Comparison of ENCODE assay signal across 25 cellular contexts in genomic region chr11:9075441-9076000, GRCh38. TPM values are rescaled to one million over a fixed set of nuclear protein-coding genes. Genes with fewer than 3 reads are reported as not detected.
A peak's percentile ranks its signal among the peaks of the same experiment; 100 is the strongest.
DNase-seq lines count a peak whose midpoint lies in the region; ATAC-seq, FAIRE-seq and TF ChIP-seq lines count a peak whose summit lies in the region.
"Had no signal": no experiment of that assay in that cellular context is flagged by ENCODE, and none has a peak within 500 bp of the region (broad histone marks: within the 10 kb centered on the region; RNA-seq: fewer than 3 reads in every experiment).

No MANE protein-coding gene starts in this region.

- no peak overlapping the region for H3K4me3 ChIP-seq in HepG2 (replicated peaks in 1 of 3; ENCODE audit: insufficient read depth in 1 of 3, low read depth in 2 of 3, low read length in 3 of 3)
- H3K4me3 ChIP-seq in right lobe of liver = no peak overlapping the region
- no peak overlapping the region for H3K4me3 ChIP-seq in right cardiac atrium (ENCODE audit: low read length)
- H3K4me3 ChIP-seq: Peyer's patch, SK-N-MC, thyroid gland had no signal

- H3K79me2 ChIP-seq in HepG2 (ENCODE audit: insufficient read depth, low read length) = no peaks in the 10 kb centered on the region

- POLR2A ChIA-PET in HepG2 (lab: Yijun Ruan, JAX) = no interaction called here

- no peak overlapping the region for H2AFZ ChIP-seq in HepG2 (ENCODE audit: low read length)

- H3K9ac ChIP-seq in HepG2 (ENCODE audit: insufficient read depth, low read depth, low read length) = no peak overlapping the region

- H3K27ac ChIP-seq in HepG2 (ENCODE audit: extremely low read length, insufficient read depth, low read length) = no peak overlapping the region
- no peak overlapping the region for H3K27ac ChIP-seq in right lobe of liver
- no peak overlapping the region for H3K27ac ChIP-seq in right cardiac atrium (ENCODE audit: low read length)
- H3K27ac ChIP-seq: Peyer's patch, SK-N-MC, thyroid gland had no signal

- intact Hi-C loops in HepG2 (cut with micrococcal nuclease; ENCODE audit: unreplicated experiment) (no loop called here), right lobe of liver (cut with DNase I) (no loop called here), right cardiac atrium (cut with DNase I) (no loop called here)

- TF ChIP-seq EP300 in HepG2 (IDR thresholded peaks at IDR 0.05; ENCODE audit: low read depth in 2 of 2, low read length in 2 of 2) (no peak), HepG2 (CRISPR knock-in tag; IDR thresholded peaks at IDR 0.05; ENCODE audit: borderline replicate concordance) (no peak)

- CTCF ChIA-PET in HepG2 (lab: Yijun Ruan, JAX; ENCODE audit: low intra/inter-chr PET ratio, low total read pairs) = no interaction called here

- no peak for FAIRE-seq in HepG2 (lab: Jason Lieb, UNC)
- FAIRE-seq: islet of Langerhans had no signal

- TF ChIP-seq POLR2A in HepG2 (IDR thresholded peaks at IDR 0.05; ENCODE audit: insufficient read depth in 1 of 2, low read depth in 2 of 2, low read length in 2 of 2) (no peak), right lobe of liver (IDR thresholded peaks at IDR 0.05) (no peak)

- 69% methylated on average over 4 of the region's 4 CpGs for WGBS in HepG2 (ENCODE audit: low lambda C conversion rate)
- no CpG with 5 or more reads among the region's 4 CpGs for WGBS in right lobe of liver (ENCODE audit: insufficient coverage, low coverage, low lambda C conversion rate, missing lambda C conversion rate)
- 59% methylated on average over 4 of the region's 4 CpGs for WGBS in right cardiac atrium

- BruUV-seq in HepG2 (replicated peaks; lab: Mats Ljungman, UMichigan) = no TSS peak

- ATAC-seq in HepG2 = no peak
- ATAC-seq in right lobe of liver = no peak
- ATAC-seq in right cardiac atrium = peak; percentile 49 to 66
- ATAC-seq: CD8-positive, alpha-beta T cell had no signal

- in situ Hi-C loops in HepG2 (cut with HindIII; ENCODE audit: extremely low pct_ligation_motif_present, low pct_unique_long_range_greater_than_20kb) (no loop called here), KBM-7 (cut with MboI; ENCODE audit: low pct_unique_long_range_greater_than_20kb, low sequenced_read_pairs) (no loop called here)

- TF ChIP-seq CTCF in HepG2 (CRISPR knock-in tag; IDR thresholded peaks at IDR 0.05) (no peak), right lobe of liver (IDR thresholded peaks at IDR 0.05) (no peak)

- H3K9me3 ChIP-seq in HepG2 (ENCODE audit: low read length) (no peaks in the 10 kb centered on the region), right lobe of liver (no peaks in the 10 kb centered on the region), right cardiac atrium (ENCODE audit: control insufficient read depth, low read length) (no peaks in the 10 kb centered on the region)
- H3K9me3 ChIP-seq: Peyer's patch, thyroid gland had no signal

- H4K20me1 ChIP-seq in HepG2 (ENCODE audit: insufficient read depth, low read length) = no peaks in the 10 kb centered on the region

- TF ChIP-seq RAD21 in HepG2 (CRISPR knock-in tag; IDR thresholded peaks at IDR 0.05) = no peak

- no peak overlapping the region for H3K4me2 ChIP-seq in HepG2 (ENCODE audit: low read depth, low read length)

- H3K27me3 ChIP-seq in HepG2 (ENCODE audit: control insufficient read depth in 1 of 2, insufficient read depth in 2 of 2, low read length in 2 of 2) (peaks cover 1 to 35% of the 10 kb centered on the region in 2 experiments), right lobe of liver (no peaks in the 10 kb centered on the region), right cardiac atrium (ENCODE audit: control insufficient read depth, insufficient read depth) (no peaks in the 10 kb centered on the region)
- H3K27me3 ChIP-seq: Peyer's patch, thyroid gland had no signal

- peaks cover 10% of the 10 kb centered on the region for H3K4me1 ChIP-seq in HepG2 (ENCODE audit: insufficient read depth, low read length)
- no peaks in the 10 kb centered on the region for H3K4me1 ChIP-seq in right lobe of liver
- no peaks in the 10 kb centered on the region for H3K4me1 ChIP-seq in right cardiac atrium (ENCODE audit: control insufficient read depth, insufficient read depth, low read length)
- H3K4me1 ChIP-seq: Peyer's patch had no signal

- DNase-seq in HepG2 (ENCODE audit: low spot score) (no peak), right lobe of liver (no peak), NCI-H69 (lab: John Stamatoyannopoulos, UW) (peak; percentile 12), right cardiac atrium (peak in 2 of 3 donors; percentile 35 to 69), KBM-7 (no peak), HPDE6-E6E7 (ENCODE audit: extremely low spot score) (no peak)
- DNase-seq in stimulated activated CD8-positive, alpha-beta memory T cell treated with anti-CD3 and anti-CD28 coated beads, Interleukin-4, amount 100 ng/mL, for 48 hours = no peak
- DNase-seq: activated B cell treated with CpG ODN at 0.5 μM for 24 hours; activated CD4-positive, alpha-beta memory T cell treated with anti-CD3 and anti-CD28 coated beads, Interleukin-2, amount 10 ng/mL, durations not matched to agents 7 days and 5 days; activated naive CD4-positive, alpha-beta T cell treated with Interleukin-2 at 50 U/mL for 16 hours; activated T-cell treated with anti-CD3 and anti-CD28 coated beads, Interleukin-2, amount 50 U/mL, for 24 hours; amniotic stem cell; CD8-positive, alpha-beta T cell; central memory CD4-positive, alpha-beta T cell; DND-41; foreskin fibroblast; H9; Kasumi-1; naive B cell; NCI-H1105 treated with DMSO at 0.1 percent for 48 hours; Peyer's patch; stimulated activated naive CD4-positive, alpha-beta T cell; thyroid gland had no signal

- H3K36me3 ChIP-seq in HepG2 (replicated peaks in 1 of 2; ENCODE audit: control insufficient read depth in 1 of 2, insufficient read depth in 2 of 2, low read length in 2 of 2) (no peaks in the 10 kb centered on the region), right lobe of liver (no peaks in the 10 kb centered on the region)
- H3K36me3 ChIP-seq: Peyer's patch, thyroid gland had no signal

TF ChIP-seq in HepG2, 621 proteins besides CTCF, POLR2A, EP300 and RAD21:
- TF ChIP-seq MNT (IDR thresholded peaks at IDR 0.05) (0 out of 2 replicates have a peak, but pooled peaks have one; percentile 15), ONECUT2 (CRISPR knock-in tag; IDR thresholded peaks at IDR 0.05) (no peak)
TF ChIP-seq in HepG2: peak in this region for 1.

RNA-seq across cellular contexts. Expression of gene SCUBE2, which starts 15.9 kb away (rescaled TPM):
- not detected in 2 replicates for total RNA-seq in HepG2 (2016; rRNA removed; fragmentation: Illumina TruSeq; extraction: Trizol)
- 0.09 TPM in 1 of 2 replicates, not detected in the other for total RNA-seq in HepG2 (2016; cell fraction: cytosol; rRNA removed; fragmentation: Illumina TruSeq; extraction: Trizol; ENCODE audit: low read depth)
- total RNA-seq in HepG2 (2016; cell fraction: insoluble cytoplasmic fraction; rRNA removed; fragmentation: Illumina TruSeq; extraction: Trizol) = not detected in 2 replicates
- total RNA-seq in HepG2 (2016; cell fraction: membrane; rRNA removed; fragmentation: Illumina TruSeq; extraction: Trizol) = not detected in 2 replicates
- not detected in 2 replicates for total RNA-seq in HepG2 (2016; cell fraction: nucleus; rRNA removed; fragmentation: Illumina TruSeq; extraction: Trizol)
- polyA plus RNA-seq in HepG2 (2011; rRNA removed) = 0.09 TPM in 1 of 2 replicates, not detected in the other
- 0.03 TPM in 1 of 2 replicates, not detected in the other for polyA plus RNA-seq in HepG2 (2011; cell fraction: cytosol; rRNA removed)
- 0.19 and 0.24 TPM in 2 replicates for polyA plus RNA-seq in HepG2 (2011; cell fraction: nucleus; rRNA removed)
- 0.35 TPM in 1 of 2 replicates, not detected in the other for polyA plus RNA-seq in HepG2 (2012)
- not detected in 2 replicates for polyA plus RNA-seq in HepG2 (2016; cell fraction: cytosol; fragmentation: Illumina TruSeq; extraction: Trizol; ENCODE audit: low read depth)
- polyA plus RNA-seq in HepG2 (2016; cell fraction: insoluble cytoplasmic fraction; fragmentation: Illumina TruSeq; extraction: Trizol; ENCODE audit: low read depth) = not detected in 2 replicates
- not detected in 2 replicates for polyA plus RNA-seq in HepG2 (2016; cell fraction: membrane; fragmentation: Illumina TruSeq; extraction: Trizol; ENCODE audit: low read depth)
- polyA plus RNA-seq in HepG2 (2016; cell fraction: nucleus; fragmentation: Illumina TruSeq; extraction: Trizol; ENCODE audit: insufficient read depth, low read depth) = not detected in 2 replicates
- 0.82 TPM in 1 of 2 replicates, not detected in the other for polyA minus RNA-seq in HepG2 (2011; rRNA and poly(A)+ RNA removed; ENCODE audit: low replicate concordance)
- not detected in 2 replicates for polyA minus RNA-seq in HepG2 (2011; cell fraction: cytosol; rRNA and poly(A)+ RNA removed)
- polyA minus RNA-seq in HepG2 (2011; cell fraction: nucleus; rRNA and poly(A)+ RNA removed) = 0.90 and 2.0 TPM in 2 replicates
- 1 to 10 TPM in 1 of 6 experiments, under 1 TPM in 5; 0.19 to 1.1 (median 0.32) TPM for total RNA-seq in right lobe of liver
- total RNA-seq in right cardiac atrium = 1 to 10 TPM; 1.6 to 3.6 (median 2.2) TPM
- polyA plus RNA-seq in right cardiac atrium = 0.18 TPM
- total RNA-seq: activated B cell treated with CpG ODN at 0.5 μM for 24 hours; activated CD4-positive, alpha-beta memory T cell treated with anti-CD3 and anti-CD28 coated beads, Interleukin-2, amount 10 ng/mL, durations not matched to agents 7 days and 5 days; CD8-positive, alpha-beta T cell had no signal

Comparison
In these comparisons a context has a peak if more than half of its experiments do, and no peak if none do; other contexts are left out.
1. ATAC-seq: peak in right cardiac atrium (2 of 2); none in HepG2 (single experiment) and right lobe of liver (0 of 4).
2. DNase-seq: peak in NCI-H69 (single experiment) and right cardiac atrium (2 of 3); none in HepG2 (single experiment), right lobe of liver (0 of 3), KBM-7 (single experiment), stimulated activated CD8-positive, alpha-beta memory T cell treated with anti-CD3 and anti-CD28 coated beads, Interleukin-4, amount 100 ng/mL, for 48 hours (single experiment) and HPDE6-E6E7 (single experiment).